Comparison of ENCODE assay signal across 6 cellular contexts in genomic region chr19:55635334-55635717, GRCh38. TPM values are rescaled to one million over a fixed set of nuclear protein-coding genes. Genes with fewer than 3 reads are reported as not detected.
A peak's percentile ranks its signal among the peaks of the same experiment; 100 is the strongest.
DNase-seq lines count a peak whose midpoint lies in the region; ATAC-seq and TF ChIP-seq lines count a peak whose summit lies in the region.

No MANE protein-coding gene starts in this region.

- H4K20me1 ChIP-seq in hepatocyte (ENCODE audit: insufficient read depth, poor library complexity, severe bottlenecking): no peaks in the 10 kb centered on the region

- TF ChIP-seq CTCF in hepatocyte (IDR thresholded peaks at IDR 0.05; ENCODE audit: poor library complexity) (no peak), upper lobe of left lung (IDR thresholded peaks at IDR 0.05) (peak in 1 of 6 experiments; percentile 4)

- no peak for ATAC-seq in upper lobe of left lung (ENCODE audit: low FRiP score in 2 of 2)

- no peak for TF ChIP-seq POLR2A in upper lobe of left lung (IDR thresholded peaks at IDR 0.05)

- H3K4me3 ChIP-seq in hepatocyte (peak overlapping the region; percentile 72), upper lobe of left lung (peak overlapping the region; percentile 68 to 98 (median 82))

- H3K9me3 ChIP-seq in hepatocyte (ENCODE audit: low read depth) (no peaks in the 10 kb centered on the region), upper lobe of left lung (no peaks in the 10 kb centered on the region)

- peaks cover 57% of the 10 kb centered on the region for H3K79me2 ChIP-seq in hepatocyte

- WGBS in hepatocyte (ENCODE audit: low lambda C conversion rate, missing lambda C conversion rate): 15% methylated on average over 9 of the region's 9 CpGs
- WGBS in upper lobe of left lung, 2 donors: 6 to 7% methylated on average over 9 of the region's 9 CpGs

- H2AFZ ChIP-seq in hepatocyte: no peak overlapping the region

- no peak for TF ChIP-seq EP300 in upper lobe of left lung (IDR thresholded peaks at IDR 0.05)

- H3K4me1 ChIP-seq in hepatocyte (ENCODE audit: insufficient read depth): peaks cover 15% of the 10 kb centered on the region
- H3K4me1 ChIP-seq in upper lobe of left lung: peaks cover 47 to 66% (median 49%) of the 10 kb centered on the region in 4 donors

- H3K9me2 ChIP-seq in hepatocyte (replicated peaks; ENCODE audit: insufficient read depth): no peaks in the 10 kb centered on the region

- no peaks in the 10 kb centered on the region for H3K36me3 ChIP-seq in hepatocyte (replicated peaks; ENCODE audit: insufficient read depth, low read depth)
- H3K36me3 ChIP-seq in upper lobe of left lung: peaks cover 0 to 4% (median 2%) of the 10 kb centered on the region in 4 donors

- H3K27me3 ChIP-seq in hepatocyte (no peaks in the 10 kb centered on the region), upper lobe of left lung (no peaks in the 10 kb centered on the region)

- peak; percentile 10 for DNase-seq in activated naive CD4-positive, alpha-beta T cell treated with Interleukin-2 at 50 U/mL for 16 hours
- DNase-seq in activated naive CD4-positive, alpha-beta T cell (lab: John Stamatoyannopoulos, UW): no peak
- DNase-seq in hepatocyte (ENCODE audit: low spot score) (no peak), upper lobe of left lung (no peak), cerebellar cortex (ENCODE audit: low spot score) (no peak), HK-2 (ENCODE audit: unreplicated experiment) (no peak)

- H3K27ac ChIP-seq in hepatocyte (peak overlapping the region; percentile 96), upper lobe of left lung (peak overlapping the region; percentile 92 to 100 (median 97))

- peak overlapping the region; percentile 90 for H3K4me2 ChIP-seq in hepatocyte

RNA-seq across cellular contexts. Expression of gene ZNF580, which starts 5.5 kb away (rescaled TPM):
- total RNA-seq in hepatocyte: 6.1 and 10.1 TPM in 2 replicates
- polyA plus RNA-seq in hepatocyte: 53.8 and 71.5 TPM in 2 replicates
- 10 to 100 TPM; 28.1 to 84.1 (median 38.0) TPM for total RNA-seq in upper lobe of left lung

RNA-seq across cellular contexts. Expression of gene ZNF581, which starts 8.1 kb away (rescaled TPM):
- total RNA-seq in hepatocyte (12.2 and 17.3 TPM in 2 replicates), upper lobe of left lung (10 to 100 TPM; 15.6 to 38.8 (median 21.9) TPM)
- 14.2 and 22.5 TPM in 2 replicates for polyA plus RNA-seq in hepatocyte

RNA-seq across cellular contexts. Expression of gene ZNF784, which starts 11.0 kb away (rescaled TPM):
- total RNA-seq in hepatocyte (6.7 and 7.2 TPM in 2 replicates), upper lobe of left lung (10 to 100 TPM in 2 of 6 donors, 1 to 10 TPM in 4; 6.8 to 14.7 (median 8.6) TPM)
- 5.5 and 10.0 TPM in 2 replicates for polyA plus RNA-seq in hepatocyte

RNA-seq across cellular contexts. Expression of gene CCDC106, which starts 12.7 kb away (rescaled TPM):
- total RNA-seq in hepatocyte (13.0 and 18.3 TPM in 2 replicates), upper lobe of left lung (10 to 100 TPM; 15.3 to 44.0 (median 17.1) TPM)
- polyA plus RNA-seq in hepatocyte: 30.5 and 31.7 TPM in 2 replicates

RNA-seq across cellular contexts. Expression of gene U2AF2, which starts 19.5 kb away (rescaled TPM):
- 94.6 and 99.6 TPM in 2 replicates for total RNA-seq in hepatocyte
- 16.1 and 18.0 TPM in 2 replicates for polyA plus RNA-seq in hepatocyte
- total RNA-seq in upper lobe of left lung: 100 to 1,000 TPM in 4 of 6 donors, 10 to 100 TPM in 2; 57.7 to 294 (median 157) TPM
